Comparison of ENCODE assay signal across 1 cellular context in the genomic region with DNA sequence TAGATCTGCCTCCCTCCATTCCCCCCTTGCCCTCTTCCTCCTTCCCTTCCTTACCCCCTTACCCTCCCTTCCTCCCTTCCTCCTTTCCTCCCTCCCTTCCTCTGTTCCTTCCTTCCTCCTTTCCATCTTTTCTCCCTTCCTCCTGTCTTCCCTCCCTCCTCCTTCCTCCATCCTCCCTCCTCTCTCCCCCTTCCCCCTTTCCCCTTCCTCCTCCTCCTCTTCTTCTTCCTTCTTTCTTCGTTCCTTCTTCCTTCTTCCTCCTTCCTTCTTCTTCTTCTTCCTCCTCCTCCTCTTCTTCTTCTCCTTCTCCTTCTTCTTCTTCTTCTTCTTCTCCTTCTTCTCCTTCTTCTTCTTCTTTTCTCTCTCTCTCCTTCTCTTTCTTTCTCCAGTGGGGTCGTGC.
TF ChIP-seq lines count a peak whose summit lies in the region.

No MANE protein-coding gene starts in this region.

TF ChIP-seq in K562, 482 proteins besides CTCF, POLR2A, EP300 and RAD21 (continued from another document):
- TF ChIP-seq, protein P1, sequence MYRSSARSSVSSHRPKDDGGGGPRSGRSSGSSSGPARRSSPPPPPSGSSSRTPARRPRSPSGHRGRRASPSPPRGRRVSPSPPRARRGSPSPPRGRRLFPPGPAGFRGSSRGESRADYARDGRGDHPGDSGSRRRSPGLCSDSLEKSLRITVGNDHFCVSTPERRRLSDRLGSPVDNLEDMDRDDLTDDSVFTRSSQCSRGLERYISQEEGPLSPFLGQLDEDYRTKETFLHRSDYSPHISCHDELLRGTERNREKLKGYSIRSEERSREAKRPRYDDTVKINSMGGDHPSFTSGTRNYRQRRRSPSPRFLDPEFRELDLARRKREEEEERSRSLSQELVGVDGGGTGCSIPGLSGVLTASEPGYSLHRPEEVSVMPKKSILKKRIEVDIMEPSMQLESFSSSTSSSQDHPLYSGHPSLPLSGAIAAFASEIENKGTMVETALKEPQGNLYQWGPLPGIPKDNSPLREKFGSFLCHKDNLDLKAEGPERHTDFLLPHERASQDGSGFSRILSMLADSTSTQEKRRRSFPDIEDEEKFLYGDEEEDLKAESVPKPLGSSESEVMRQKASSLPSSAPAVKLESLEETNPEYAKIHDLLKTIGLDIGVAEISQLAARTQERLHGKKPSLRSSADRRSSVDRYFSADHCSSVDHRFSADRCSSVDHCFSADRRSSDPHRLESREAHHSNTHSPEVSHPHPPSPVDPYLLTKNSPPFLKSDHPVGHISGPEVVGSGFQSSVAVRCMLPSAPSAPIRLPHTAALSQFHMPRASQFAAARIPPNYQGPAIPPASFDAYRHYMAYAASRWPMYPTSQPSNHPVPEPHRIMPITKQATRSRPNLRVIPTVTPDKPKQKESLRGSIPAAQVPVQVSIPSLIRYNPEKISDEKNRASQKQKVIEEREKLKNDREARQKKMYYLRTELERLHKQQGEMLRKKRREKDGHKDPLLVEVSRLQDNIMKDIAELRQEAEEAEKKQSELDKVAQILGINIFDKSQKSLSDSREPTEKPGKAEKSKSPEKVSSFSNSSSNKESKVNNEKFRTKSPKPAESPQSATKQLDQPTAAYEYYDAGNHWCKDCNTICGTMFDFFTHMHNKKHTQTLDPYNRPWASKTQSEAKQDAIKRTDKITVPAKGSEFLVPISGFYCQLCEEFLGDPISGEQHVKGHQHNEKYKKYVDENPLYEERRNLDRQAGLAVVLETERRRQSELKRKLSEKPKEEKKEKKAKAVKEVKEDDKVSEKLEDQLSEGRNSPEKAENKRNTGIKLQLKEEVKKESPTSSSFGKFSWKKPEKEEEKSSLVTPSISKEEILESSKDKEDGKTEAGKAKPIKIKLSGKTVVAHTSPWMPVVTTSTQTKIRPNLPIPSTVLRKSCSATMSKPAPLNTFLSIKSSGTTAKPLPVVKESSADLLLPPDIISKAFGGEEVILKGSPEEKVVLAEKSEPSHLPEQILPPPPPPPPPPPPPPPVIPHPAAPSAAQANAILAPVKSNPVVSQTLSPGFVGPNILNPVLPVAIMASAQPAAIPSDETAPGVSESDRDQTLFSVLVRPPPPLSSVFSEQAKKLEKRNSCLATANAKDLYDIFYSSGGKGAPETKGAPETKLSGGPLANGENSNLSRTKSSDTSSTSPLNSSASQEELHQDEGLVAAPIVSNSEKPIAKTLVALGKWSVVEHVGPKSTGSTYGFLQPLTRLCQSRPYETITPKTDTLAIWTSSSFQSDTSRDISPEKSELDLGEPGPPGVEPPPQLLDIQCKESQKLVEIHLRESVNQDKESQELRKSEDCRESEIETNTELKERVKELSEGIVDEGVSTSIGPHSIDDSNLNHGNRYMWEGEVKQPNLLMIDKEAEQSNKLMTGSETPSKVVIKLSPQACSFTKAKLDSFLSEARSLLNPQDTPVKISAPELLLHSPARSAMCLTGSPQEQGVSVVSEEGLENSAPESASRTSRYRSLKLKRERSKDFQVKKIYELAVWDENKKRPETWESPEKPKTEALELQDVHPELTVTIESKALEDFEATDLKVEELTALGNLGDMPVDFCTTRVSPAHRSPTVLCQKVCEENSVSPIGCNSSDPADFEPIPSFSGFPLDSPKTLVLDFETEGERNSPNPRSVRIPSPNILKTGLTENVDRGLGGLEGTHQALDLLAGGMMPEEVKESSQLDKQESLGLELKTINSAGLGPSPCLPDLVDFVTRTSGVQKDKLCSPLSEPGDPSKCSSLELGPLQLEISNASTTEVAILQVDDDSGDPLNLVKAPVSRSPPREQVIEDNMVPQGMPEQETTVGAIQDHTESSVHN (IDR thresholded peaks at IDR 0.05; ENCODE audit: borderline replicate concordance in 1 of 2, low read depth in 1 of 2): no peak
- TF ChIP-seq PBX2 (CRISPR knock-in tag; IDR thresholded peaks at IDR 0.05; ENCODE audit: low read depth) (no peak), PBX2 (tag; conservative IDR thresholded peaks at IDR 0.05; ENCODE audit: low read depth) (no peak), CEBPB (tag; IDR thresholded peaks at IDR 0.05) (no peak), PHB2 (IDR thresholded peaks at IDR 0.05; ENCODE audit: low read depth) (no peak), XRCC3 (IDR thresholded peaks at IDR 0.05) (no peak), PCBP2 (IDR thresholded peaks at IDR 0.05; ENCODE audit: low read depth, low read length, poor library complexity, severe bottlenecking) (no peak), PTBP1 (IDR thresholded peaks at IDR 0.05; ENCODE audit: low read depth, low read length) (no peak), PHB (CRISPR knock-in tag; IDR thresholded peaks at IDR 0.05) (no peak), HNRNPH1 (optimal IDR thresholded peaks at IDR 0.05; ENCODE audit: low read depth, low read length) (no peak), OTX1 (CRISPR knock-in tag; IDR thresholded peaks at IDR 0.05) (0 out of 2 replicates have a peak, but pooled peaks have one; percentile 27), ZNF347 (CRISPR knock-in tag; IDR thresholded peaks at IDR 0.05; ENCODE audit: low read depth) (no peak), EHMT2 (IDR thresholded peaks at IDR 0.05) (0 out of 2 replicates have a peak, but pooled peaks have one; percentile 6), EP400 (IDR thresholded peaks at IDR 0.05) (no peak), MTA2 (IDR thresholded peaks at IDR 0.05; ENCODE audit: low read depth) (no peak), HNRNPK (IDR thresholded peaks at IDR 0.05; ENCODE audit: low read depth, low read length, poor library complexity, severe bottlenecking) (no peak), BHLHE40 (IDR thresholded peaks at IDR 0.05; ENCODE audit: low read length) (no peak), TCF7L2 (IDR thresholded peaks at IDR 0.05; ENCODE audit: low read depth, low read length) (no peak), PYGO2 (tag; IDR thresholded peaks at IDR 0.05) (no peak), NR1H2 (CRISPR knock-in tag; IDR thresholded peaks at IDR 0.05) (no peak), ZNF408 (CRISPR knock-in tag; IDR thresholded peaks at IDR 0.05; ENCODE audit: low read depth) (no peak), HBP1 (CRISPR knock-in tag; IDR thresholded peaks at IDR 0.05) (peak; percentile 49; the same call in 1 of the 2 replicates), ZNF57 (CRISPR knock-in tag; IDR thresholded peaks at IDR 0.05) (no peak)
- TF ChIP-seq, protein P2, sequence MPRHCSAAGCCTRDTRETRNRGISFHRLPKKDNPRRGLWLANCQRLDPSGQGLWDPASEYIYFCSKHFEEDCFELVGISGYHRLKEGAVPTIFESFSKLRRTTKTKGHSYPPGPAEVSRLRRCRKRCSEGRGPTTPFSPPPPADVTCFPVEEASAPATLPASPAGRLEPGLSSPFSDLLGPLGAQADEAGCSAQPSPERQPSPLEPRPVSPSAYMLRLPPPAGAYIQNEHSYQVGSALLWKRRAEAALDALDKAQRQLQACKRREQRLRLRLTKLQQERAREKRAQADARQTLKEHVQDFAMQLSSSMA (CRISPR knock-in tag; IDR thresholded peaks at IDR 0.05): no peak
- TF ChIP-seq, protein P3, sequence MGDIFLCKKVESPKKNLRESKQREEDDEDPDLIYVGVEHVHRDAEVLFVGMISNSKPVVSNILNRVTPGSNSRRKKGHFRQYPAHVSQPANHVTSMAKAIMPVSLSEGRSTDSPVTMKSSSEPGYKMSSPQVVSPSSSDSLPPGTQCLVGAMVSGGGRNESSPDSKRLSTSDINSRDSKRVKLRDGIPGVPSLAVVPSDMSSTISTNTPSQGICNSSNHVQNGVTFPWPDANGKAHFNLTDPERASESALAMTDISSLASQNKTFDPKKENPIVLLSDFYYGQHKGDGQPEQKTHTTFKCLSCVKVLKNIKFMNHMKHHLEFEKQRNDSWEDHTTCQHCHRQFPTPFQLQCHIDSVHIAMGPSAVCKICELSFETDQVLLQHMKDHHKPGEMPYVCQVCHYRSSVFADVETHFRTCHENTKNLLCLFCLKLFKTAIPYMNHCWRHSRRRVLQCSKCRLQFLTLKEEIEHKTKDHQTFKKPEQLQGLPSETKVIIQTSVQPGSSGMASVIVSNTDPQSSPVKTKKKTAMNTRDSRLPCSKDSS (IDR thresholded peaks at IDR 0.05; ENCODE audit: low read depth, partially characterized antibody): no peak
- TF ChIP-seq, protein P4, sequence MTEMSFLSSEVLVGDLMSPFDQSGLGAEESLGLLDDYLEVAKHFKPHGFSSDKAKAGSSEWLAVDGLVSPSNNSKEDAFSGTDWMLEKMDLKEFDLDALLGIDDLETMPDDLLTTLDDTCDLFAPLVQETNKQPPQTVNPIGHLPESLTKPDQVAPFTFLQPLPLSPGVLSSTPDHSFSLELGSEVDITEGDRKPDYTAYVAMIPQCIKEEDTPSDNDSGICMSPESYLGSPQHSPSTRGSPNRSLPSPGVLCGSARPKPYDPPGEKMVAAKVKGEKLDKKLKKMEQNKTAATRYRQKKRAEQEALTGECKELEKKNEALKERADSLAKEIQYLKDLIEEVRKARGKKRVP (CRISPR knock-in tag; IDR thresholded peaks at IDR 0.05): no peak
- TF ChIP-seq, protein P5, sequence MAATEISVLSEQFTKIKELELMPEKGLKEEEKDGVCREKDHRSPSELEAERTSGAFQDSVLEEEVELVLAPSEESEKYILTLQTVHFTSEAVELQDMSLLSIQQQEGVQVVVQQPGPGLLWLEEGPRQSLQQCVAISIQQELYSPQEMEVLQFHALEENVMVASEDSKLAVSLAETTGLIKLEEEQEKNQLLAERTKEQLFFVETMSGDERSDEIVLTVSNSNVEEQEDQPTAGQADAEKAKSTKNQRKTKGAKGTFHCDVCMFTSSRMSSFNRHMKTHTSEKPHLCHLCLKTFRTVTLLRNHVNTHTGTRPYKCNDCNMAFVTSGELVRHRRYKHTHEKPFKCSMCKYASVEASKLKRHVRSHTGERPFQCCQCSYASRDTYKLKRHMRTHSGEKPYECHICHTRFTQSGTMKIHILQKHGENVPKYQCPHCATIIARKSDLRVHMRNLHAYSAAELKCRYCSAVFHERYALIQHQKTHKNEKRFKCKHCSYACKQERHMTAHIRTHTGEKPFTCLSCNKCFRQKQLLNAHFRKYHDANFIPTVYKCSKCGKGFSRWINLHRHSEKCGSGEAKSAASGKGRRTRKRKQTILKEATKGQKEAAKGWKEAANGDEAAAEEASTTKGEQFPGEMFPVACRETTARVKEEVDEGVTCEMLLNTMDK (IDR thresholded peaks at IDR 0.05; ENCODE audit: borderline replicate concordance, insufficient read depth, low read depth, low read length, poor library complexity, severe bottlenecking): no peak
- TF ChIP-seq, protein P6, sequence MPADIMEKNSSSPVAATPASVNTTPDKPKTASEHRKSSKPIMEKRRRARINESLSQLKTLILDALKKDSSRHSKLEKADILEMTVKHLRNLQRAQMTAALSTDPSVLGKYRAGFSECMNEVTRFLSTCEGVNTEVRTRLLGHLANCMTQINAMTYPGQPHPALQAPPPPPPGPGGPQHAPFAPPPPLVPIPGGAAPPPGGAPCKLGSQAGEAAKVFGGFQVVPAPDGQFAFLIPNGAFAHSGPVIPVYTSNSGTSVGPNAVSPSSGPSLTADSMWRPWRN (IDR thresholded peaks at IDR 0.05; ENCODE audit: low read depth): no peak
